ENCODE assay signal across 17 cellular contexts in the genomic region with DNA sequence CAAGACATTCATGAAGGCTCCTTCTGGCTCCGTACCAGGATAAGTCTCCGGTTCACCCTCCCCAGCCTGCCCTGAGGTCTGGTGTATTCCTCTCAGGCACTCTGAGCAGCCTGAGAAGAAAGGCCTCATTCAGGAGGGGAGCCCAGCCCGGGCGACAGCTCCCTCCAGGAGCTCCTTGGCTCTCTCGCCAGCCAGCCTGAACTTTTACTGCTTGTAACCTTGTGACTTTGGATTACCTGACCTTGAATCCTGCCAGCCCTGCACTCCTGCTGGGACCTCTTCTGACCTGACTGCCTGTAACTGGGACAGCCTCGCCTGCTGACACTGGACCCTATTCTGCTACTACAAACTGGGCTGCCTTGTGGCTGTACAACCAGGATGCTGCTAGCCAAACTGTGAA.
DNase-seq lines count a peak whose midpoint lies in the region; ATAC-seq, FAIRE-seq and TF ChIP-seq lines count a peak whose summit lies in the region.
"Had no signal": no experiment of that assay in that cellular context is flagged by ENCODE, and none has a peak within 500 bp of the region (broad histone marks: within the 10 kb centered on the region; RNA-seq: fewer than 3 reads in every experiment).

No MANE protein-coding gene starts in this region.

- peak overlapping the region in 8 of 11 experiments; percentile 32 to 77 (median 59); a peak in 16 of 22 replicates for H3K4me2 ChIP-seq in BLaER1 treated with 17β-estradiol and CSF1 and Interleukin-3, amounts not matched to agents 10 nM and 100 nM

- no peak overlapping the region for H3K4me3 Mint-ChIP-seq in Calu3 (ENCODE audit: low read depth, unreplicated experiment)

- no peak for TF ChIP-seq POLR2A in gastroesophageal sphincter (IDR thresholded peaks at IDR 0.05)

- no TSS peak for BruUV-seq in Calu3 (replicated peaks; lab: Mats Ljungman, UMichigan)

- FAIRE-seq in pancreas (lab: Jason Lieb, UNC): no peak

- ATAC-seq in gastroesophageal sphincter (no peak), pancreas (peak in 3 of 4 donors; percentile 26 to 74 (median 46)), GM21526 (IDR thresholded peaks at IDR 0.05; ENCODE audit: low FRiP score, unreplicated experiment) (no peak)
- ATAC-seq in activated CD4-positive, CD25-positive, alpha-beta regulatory T cell treated with anti-CD3 and anti-CD28 coated beads, Interleukin-2, amount 50 U/mL, for 24 hours: no peak
- ATAC-seq: naive thymus-derived CD8-positive, alpha-beta T cell had no signal

- no peaks in the 10 kb centered on the region for H3K27me3 ChIP-seq in BLaER1 treated with 17β-estradiol and CSF1 and Interleukin-3, amounts not matched to agents 10 nM and 100 nM
- H3K27me3 ChIP-seq in gastroesophageal sphincter (no peaks in the 10 kb centered on the region), pancreas (no peaks in the 10 kb centered on the region)
- no peaks in the 10 kb centered on the region for H3K27me3 ChIP-seq in effector memory CD4-positive, alpha-beta T cell (replicated peaks; ENCODE audit: control insufficient read depth, insufficient read depth, low read length, poor library complexity, severe bottlenecking)
- H3K27me3 ChIP-seq: MG63, right lobe of liver had no signal

- WGBS in gastroesophageal sphincter (ENCODE audit: low coverage in 1 of 2), 2 donors: 71% methylated on average over 2 of the region's 6 CpGs; no CpG with 5 or more reads in 1 of the 2 donors
- WGBS in pancreas, 2 donors: 35 to 36% methylated on average over 6 of the region's 6 CpGs

- no peaks in the 10 kb centered on the region for H3K27me3 Mint-ChIP-seq in Calu3 (ENCODE audit: unreplicated experiment)
- H3K27me3 Mint-ChIP-seq: naive thymus-derived CD8-positive, alpha-beta T cell had no signal

- H3K9me3 Mint-ChIP-seq in Calu3 (ENCODE audit: low read depth, unreplicated experiment): no peaks in the 10 kb centered on the region
- H3K9me3 Mint-ChIP-seq: naive thymus-derived CD8-positive, alpha-beta T cell had no signal

- intact Hi-C loops in pancreas (cut with DNase I): no loop called here
- intact Hi-C loops in Calu3 (cut with micrococcal nuclease; ENCODE audit: unreplicated experiment): no loop called here

- H3K4me3 ChIP-seq in BLaER1 treated with 17β-estradiol and CSF1 and Interleukin-3, amounts not matched to agents 10 nM and 100 nM: no peak overlapping the region
- no peak overlapping the region for H3K4me3 ChIP-seq in gastroesophageal sphincter
- H3K4me3 ChIP-seq in pancreas: no peak overlapping the region
- no peak overlapping the region for H3K4me3 ChIP-seq in effector memory CD4-positive, alpha-beta T cell (ENCODE audit: insufficient read depth, low read depth, low read length, poor library complexity, severe bottlenecking)
- H3K4me3 ChIP-seq: MG63, right lobe of liver had no signal

- CTCF ChIA-PET in Calu3 (lab: Charles Lee): interaction anchor here (1.0 kb wide), 1 partner anchor 21 kb away, joined by 5 read pairs; no protein-coding TSS in a partner anchor

- DNase-seq in pancreas (no peak), Calu3 (no peak)
- DNase-seq in effector memory CD4-positive, alpha-beta T cell: no peak
- DNase-seq: DMS79; erythroblast; MG63; naive thymus-derived CD8-positive, alpha-beta T cell; NCI-H2029 treated with DMSO at 0.1 percent for 48 hours; NCI-H526 treated with DMSO at 0.1 percent for 48 hours; right lobe of liver; stimulated activated CD4-positive, alpha-beta T cell treated with anti-CD3 and anti-CD28 coated beads, Interleukin-4, amount 100 ng/mL, for 24 hours; SW 1271 had no signal

- TF ChIP-seq EP300 in gastroesophageal sphincter (IDR thresholded peaks at IDR 0.05): no peak

- no peak overlapping the region for H3K27ac Mint-ChIP-seq in Calu3 (ENCODE audit: unreplicated experiment)

- TF ChIP-seq CTCF in gastroesophageal sphincter (IDR thresholded peaks at IDR 0.05) (no peak), pancreas (IDR thresholded peaks at IDR 0.05) (no peak), Calu3 (IDR thresholded peaks at IDR 0.05; ENCODE audit: unreplicated experiment) (no peak)

- H4K20me1 ChIP-seq in BLaER1 treated with 17β-estradiol and CSF1 and Interleukin-3, amounts not matched to agents 10 nM and 100 nM: peaks cover 0 to 45% (median 0%) of the 10 kb centered on the region in 11 experiments; a peak in 4 of 22 replicates

- peaks cover 19% of the 10 kb centered on the region for H3K4me1 Mint-ChIP-seq in Calu3 (ENCODE audit: low read depth, unreplicated experiment)

- peaks cover 12% of the 10 kb centered on the region for H3K36me3 Mint-ChIP-seq in Calu3 (ENCODE audit: insufficient read depth, unreplicated experiment)

- 0 out of 22 replicates have a peak, but pooled peaks cover 0 to 5% (median 0%) of the 10 kb centered on the region in 11 experiments for H3K36me3 ChIP-seq in BLaER1 treated with 17β-estradiol and CSF1 and Interleukin-3, amounts not matched to agents 10 nM and 100 nM
- H3K36me3 ChIP-seq in KOPT-K1 (ENCODE audit: insufficient read depth, low read length) (peaks cover 93% of the 10 kb centered on the region), gastroesophageal sphincter (peaks cover 0 to 12% of the 10 kb centered on the region in 2 donors), pancreas (no peaks in the 10 kb centered on the region)
- H3K36me3 ChIP-seq in effector memory CD4-positive, alpha-beta T cell (ENCODE audit: control insufficient read depth, insufficient read depth, low read length): no peaks in the 10 kb centered on the region
- H3K36me3 ChIP-seq: right lobe of liver had no signal

- H3K9ac ChIP-seq in BLaER1 treated with 17β-estradiol and CSF1 and Interleukin-3, amounts not matched to agents 10 nM and 100 nM: 0 out of 22 replicates have a peak overlapping the region, but pooled peaks of 1 of the 11 experiments have one; percentile 20

- H3K27ac ChIP-seq in BLaER1 treated with 17β-estradiol and CSF1 and Interleukin-3, amounts not matched to agents 10 nM and 100 nM: peak overlapping the region in 8 of 11 experiments; percentile 9 to 70 (median 40); a peak in 13 of 22 replicates
- H3K27ac ChIP-seq in KOPT-K1 (ENCODE audit: low read depth, low read length, poor library complexity, severe bottlenecking) (peak overlapping the region; percentile 20), gastroesophageal sphincter (peak overlapping the region in 3 of 4 donors; percentile 13 to 50 (median 44)), pancreas (no peak overlapping the region)
- no peak overlapping the region for H3K27ac ChIP-seq in effector memory CD4-positive, alpha-beta T cell (ENCODE audit: insufficient read depth, low read length, poor library complexity, severe bottlenecking)
- H3K27ac ChIP-seq: right lobe of liver had no signal

- peaks cover 9 to 73% (median 46%) of the 10 kb centered on the region in 10 experiments for H3K4me1 ChIP-seq in BLaER1 treated with 17β-estradiol and CSF1 and Interleukin-3, amounts not matched to agents 10 nM and 100 nM
- H3K4me1 ChIP-seq in gastroesophageal sphincter (peaks cover 3 to 96% (median 16%) of the 10 kb centered on the region in 3 donors), pancreas (peaks cover 0 to 11% (median 4%) of the 10 kb centered on the region in 3 donors)
- peaks cover 20% of the 10 kb centered on the region for H3K4me1 ChIP-seq in effector memory CD4-positive, alpha-beta T cell (ENCODE audit: control insufficient read depth, insufficient read depth, low read length, poor library complexity, severe bottlenecking)

- no peaks in the 10 kb centered on the region for H3K9me3 ChIP-seq in BLaER1 treated with 17β-estradiol and CSF1 and Interleukin-3, amounts not matched to agents 10 nM and 100 nM (replicated peaks in 1 of 11)
- H3K9me3 ChIP-seq in KOPT-K1 (ENCODE audit: insufficient read depth, low read length, poor library complexity, severe bottlenecking) (no peaks in the 10 kb centered on the region), gastroesophageal sphincter (no peaks in the 10 kb centered on the region), pancreas (no peaks in the 10 kb centered on the region)
- H3K9me3 ChIP-seq in effector memory CD4-positive, alpha-beta T cell (ENCODE audit: control insufficient read depth, low read length): no peaks in the 10 kb centered on the region
- H3K9me3 ChIP-seq: MG63, right lobe of liver had no signal

Comparison
In these comparisons a context has a peak if more than half of its experiments do, and no peak if none do; other contexts are left out.
1. H3K27ac ChIP-seq: peak in BLaER1 treated with 17β-estradiol and CSF1 and Interleukin-3, amounts not matched to agents 10 nM and 100 nM (8 of 11), KOPT-K1 (single experiment) and gastroesophageal sphincter (3 of 4); none in pancreas (0 of 4) and effector memory CD4-positive, alpha-beta T cell (single experiment).
2. ATAC-seq: peak in pancreas (3 of 4); none in gastroesophageal sphincter (single experiment), activated CD4-positive, CD25-positive, alpha-beta regulatory T cell treated with anti-CD3 and anti-CD28 coated beads, Interleukin-2, amount 50 U/mL, for 24 hours (0 of 2) and GM21526 (single experiment).